Comparison of ENCODE assay signal across 8 cellular contexts in the genomic region with DNA sequence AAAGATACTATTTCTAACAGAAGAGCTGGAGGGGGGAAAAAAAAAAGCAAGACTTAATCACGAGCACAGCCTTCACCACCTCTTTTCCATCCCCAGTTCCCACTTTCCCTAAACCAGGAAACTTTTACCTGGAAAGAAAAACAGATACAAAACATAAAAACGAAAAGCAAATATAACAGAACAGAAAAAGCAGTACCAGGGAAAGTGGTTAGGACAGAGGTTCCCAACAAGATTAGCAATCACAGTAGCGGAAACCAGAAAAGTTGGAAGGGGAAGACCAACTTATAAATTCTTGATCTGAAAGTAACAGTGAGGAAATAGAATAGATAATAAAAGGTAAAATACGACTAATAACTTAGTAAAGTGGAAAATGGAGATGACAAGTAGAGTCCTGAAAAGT. TPM values are rescaled to one million over a fixed set of nuclear protein-coding genes. Genes with fewer than 3 reads are reported as not detected.
A peak's percentile ranks its signal among the peaks of the same experiment; 100 is the strongest.
DNase-seq lines count a peak whose midpoint lies in the region; ATAC-seq and TF ChIP-seq lines count a peak whose summit lies in the region.

No MANE protein-coding gene starts in this region.

- H3K9ac ChIP-seq in HUES48 (ENCODE audit: low read depth, low read length) (peak overlapping the region; percentile 97), iPS-20b (ENCODE audit: low read depth, low read length) (peak overlapping the region; percentile 99)

- peak overlapping the region; percentile 82 for H3K4me3 Mint-ChIP-seq in stimulated activated naive B cell treated with anti-CD40 and anti-IgM and Interleukin-4, amounts not matched to agents 10 μg/mL and 1 μg/mL and 100 μg/mL, for 72 hours

- no peaks in the 10 kb centered on the region for H3K9me3 Mint-ChIP-seq in activated naive CD4-positive, alpha-beta T cell treated with anti-CD3 and anti-CD28 coated beads, Interleukin-2, amount 50 U/mL, for 72 hours
- no peaks in the 10 kb centered on the region for H3K9me3 Mint-ChIP-seq in stimulated activated naive B cell treated with anti-CD40 and anti-IgM and Interleukin-4, amounts not matched to agents 10 μg/mL and 1 μg/mL and 100 μg/mL, for 72 hours

- H3K36me3 ChIP-seq in HUES48 (ENCODE audit: control insufficient read depth, insufficient read depth, low read length) (peaks cover 52% of the 10 kb centered on the region), iPS-20b (ENCODE audit: insufficient read depth, low read depth, low read length) (peaks cover 58% of the 10 kb centered on the region)

- ATAC-seq in activated naive CD4-positive, alpha-beta T cell treated with anti-CD3 and anti-CD28 coated beads, Interleukin-2, amount 50 U/mL, for 72 hours, result no peak
- ATAC-seq in stimulated activated naive B cell treated with anti-CD40 and anti-IgM and Interleukin-4, amounts not matched to agents 10 μg/mL and 1 μg/mL and 100 μg/mL, for 72 hours (replicated peaks), result no peak
- ATAC-seq in HG02973 (IDR thresholded peaks at IDR 0.05; ENCODE audit: unreplicated experiment) (no peak), omental fat pad (ENCODE audit: low FRiP score) (no peak), HG03354 (IDR thresholded peaks at IDR 0.05; ENCODE audit: poor library complexity, severe bottlenecking, unreplicated experiment) (no peak)

- H3K4me1 Mint-ChIP-seq in stimulated activated naive B cell treated with anti-CD40 and anti-IgM and Interleukin-4, amounts not matched to agents 10 μg/mL and 1 μg/mL and 100 μg/mL, for 72 hours, result peaks cover 26 to 45% of the 10 kb centered on the region in 2 donors

- H3K4me3 ChIP-seq in HUES48 (ENCODE audit: low read depth, low read length) (peak overlapping the region; percentile 97), iPS-20b (ENCODE audit: low read length) (peak overlapping the region; percentile 97)

- H3K4me1 ChIP-seq in HUES48 (ENCODE audit: control insufficient read depth, insufficient read depth, low read length) (peaks cover 23% of the 10 kb centered on the region), iPS-20b (ENCODE audit: insufficient read depth, low read length) (peaks cover 17% of the 10 kb centered on the region)

- DNase-seq in activated naive CD4-positive, alpha-beta T cell treated with anti-CD3 and anti-CD28 coated beads, Interleukin-2, amount 50 U/mL, for 72 hours (ENCODE audit: low spot score in 2 of 2), result no peak
- DNase-seq in stimulated activated naive B cell treated with anti-CD40 and anti-IgM and Interleukin-4, amounts not matched to agents 10 μg/mL and 1 μg/mL and 100 μg/mL, for 72 hours, result no peak
- DNase-seq in omental fat pad (ENCODE audit: low spot score) (no peak), hippocampal formation (lab: John Stamatoyannopoulos, UW) (no peak)

- TF ChIP-seq CTCF in omental fat pad (IDR thresholded peaks at IDR 0.05), result no peak

- H3K27ac ChIP-seq in HUES48 (ENCODE audit: low read depth, low read length) (no peak overlapping the region), iPS-20b (ENCODE audit: low read length) (peak overlapping the region; percentile 92)

- H3K9me3 ChIP-seq in HUES48 (ENCODE audit: control insufficient read depth, insufficient read depth, low read length) (no peaks in the 10 kb centered on the region), iPS-20b (ENCODE audit: insufficient read depth, low read depth, low read length) (no peaks in the 10 kb centered on the region)

- no peaks in the 10 kb centered on the region for H3K27me3 ChIP-seq in HUES48 (ENCODE audit: control insufficient read depth, insufficient read depth, low read length)
- no peaks in the 10 kb centered on the region for H3K27me3 ChIP-seq in iPS-20b (ENCODE audit: insufficient read depth, low read length)

- H3K36me3 Mint-ChIP-seq in activated naive CD4-positive, alpha-beta T cell treated with anti-CD3 and anti-CD28 coated beads, Interleukin-2, amount 50 U/mL, for 72 hours, result peaks cover 53 to 55% of the 10 kb centered on the region in 2 donors
- H3K36me3 Mint-ChIP-seq in stimulated activated naive B cell treated with anti-CD40 and anti-IgM and Interleukin-4, amounts not matched to agents 10 μg/mL and 1 μg/mL and 100 μg/mL, for 72 hours, result peaks cover 39 to 50% of the 10 kb centered on the region in 2 donors

- no peaks in the 10 kb centered on the region for H3K27me3 Mint-ChIP-seq in stimulated activated naive B cell treated with anti-CD40 and anti-IgM and Interleukin-4, amounts not matched to agents 10 μg/mL and 1 μg/mL and 100 μg/mL, for 72 hours

- peak overlapping the region; percentile 99 for H3K27ac Mint-ChIP-seq in activated naive CD4-positive, alpha-beta T cell treated with anti-CD3 and anti-CD28 coated beads, Interleukin-2, amount 50 U/mL, for 72 hours
- H3K27ac Mint-ChIP-seq in stimulated activated naive B cell treated with anti-CD40 and anti-IgM and Interleukin-4, amounts not matched to agents 10 μg/mL and 1 μg/mL and 100 μg/mL, for 72 hours, result peak overlapping the region; percentile 93

RNA-seq across cellular contexts. Expression of a gene that starts 1.2 kb away (rescaled TPM):
- total RNA-seq in activated naive CD4-positive, alpha-beta T cell treated with anti-CD3 and anti-CD28 coated beads, Interleukin-2, amount 50 U/mL, for 72 hours, result 100 to 1,000 TPM; 569 to 658 TPM
- total RNA-seq in omental fat pad, result 100 to 1,000 TPM; 244 to 322 (median 271) TPM

RNA-seq across cellular contexts. Expression of a gene that starts 5.8 kb away (rescaled TPM):
- total RNA-seq in activated naive CD4-positive, alpha-beta T cell treated with anti-CD3 and anti-CD28 coated beads, Interleukin-2, amount 50 U/mL, for 72 hours, result 1 to 10 TPM; 4.1 to 7.4 TPM
- total RNA-seq in omental fat pad, result 1 to 10 TPM in 2 of 4 donors, under 1 TPM in 1, not detected in 1; 0.74 to 2.6 (median 2.4) TPM

RNA-seq across cellular contexts. Expression of a gene that starts 6.8 kb away (rescaled TPM):
- 10 to 100 TPM; 19.4 to 39.7 TPM for total RNA-seq in activated naive CD4-positive, alpha-beta T cell treated with anti-CD3 and anti-CD28 coated beads, Interleukin-2, amount 50 U/mL, for 72 hours
- total RNA-seq in omental fat pad, result 10 to 100 TPM; 11.0 to 21.6 (median 16.3) TPM

RNA-seq across cellular contexts. Expression of a gene that starts 11.9 kb away (rescaled TPM):
- not detected for total RNA-seq in activated naive CD4-positive, alpha-beta T cell treated with anti-CD3 and anti-CD28 coated beads, Interleukin-2, amount 50 U/mL, for 72 hours
- total RNA-seq in omental fat pad, result not detected

RNA-seq across cellular contexts. Expression of a gene that starts 31.4 kb away (rescaled TPM):
- 1,000 to 10,000 TPM in 1 of 2 donors, 100 to 1,000 TPM in 1; 266 to 1,366 TPM for total RNA-seq in activated naive CD4-positive, alpha-beta T cell treated with anti-CD3 and anti-CD28 coated beads, Interleukin-2, amount 50 U/mL, for 72 hours
- not detected for total RNA-seq in omental fat pad
